8 cellular contexts compared by ENCODE assay signal in the genomic region with DNA sequence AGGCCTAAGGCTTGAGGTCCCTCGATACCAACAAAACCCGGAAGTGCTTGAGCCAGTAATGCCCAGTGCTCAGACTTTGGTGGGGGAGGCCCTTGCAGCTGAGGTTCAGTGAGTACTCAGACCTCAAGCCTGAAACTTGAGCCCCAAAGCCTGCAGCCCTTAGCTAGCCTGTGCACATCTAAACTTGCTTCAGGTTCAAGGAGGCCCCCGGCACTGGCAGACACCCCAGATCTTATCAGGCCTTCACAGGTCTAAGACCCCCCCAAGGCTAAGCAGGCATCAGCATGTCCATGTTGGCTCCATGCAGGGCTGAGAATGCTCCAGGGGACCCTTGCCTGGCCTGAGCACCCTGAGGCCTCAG. TPM values are rescaled to one million over a fixed set of nuclear protein-coding genes. Genes with fewer than 3 reads are reported as not detected.
DNase-seq lines count a peak whose midpoint lies in the region; ATAC-seq, FAIRE-seq and TF ChIP-seq lines count a peak whose summit lies in the region.

No MANE protein-coding gene starts in this region.

- peaks cover 32% of the 10 kb centered on the region in 2 donors for H3K4me1 Mint-ChIP-seq in effector memory CD8-positive, alpha-beta T cell (ENCODE audit: low read depth in 2 of 2)

- peaks cover 43% of the 10 kb centered on the region for H3K36me3 Mint-ChIP-seq in effector memory CD8-positive, alpha-beta T cell (ENCODE audit: insufficient read depth)

- peaks cover 10 to 23% (median 22%) of the 10 kb centered on the region in 3 donors for H3K4me1 ChIP-seq in pancreas

- no peaks in the 10 kb centered on the region for H3K9me3 ChIP-seq in pancreas

- H3K4me3 ChIP-seq in GM06990 (replicated peaks; ENCODE audit: low read depth, low read length) (peak overlapping the region; percentile 75), NB4 (ENCODE audit: low read depth, low read length) (no peak overlapping the region), pancreas (peak overlapping the region in 1 of 4 donors; percentile 96)

- DNase-seq in GM06990 (ENCODE audit: extremely low read depth, insufficient read length) (no peak), NB4 (ENCODE audit: low read depth) (peak; percentile 56), pancreas (peak in 1 of 6 donors; percentile 74), posterior vena cava (ENCODE audit: low spot score) (no peak)
- no peak for DNase-seq in effector memory CD8-positive, alpha-beta T cell
- no peak for DNase-seq in effector CD8-positive, alpha-beta T cell (lab: John Stamatoyannopoulos, UW)

- H3K4me3 Mint-ChIP-seq in effector memory CD8-positive, alpha-beta T cell, result peak overlapping the region; percentile 87 to 94

- FAIRE-seq in pancreas (lab: Jason Lieb, UNC), result no peak

- no peaks in the 10 kb centered on the region for H3K27me3 Mint-ChIP-seq in effector memory CD8-positive, alpha-beta T cell

- no peaks in the 10 kb centered on the region for H3K9me3 Mint-ChIP-seq in effector memory CD8-positive, alpha-beta T cell

- H3K27me3 ChIP-seq in GM06990 (replicated peaks; ENCODE audit: control insufficient read depth, insufficient read depth, low read length) (no peaks in the 10 kb centered on the region), pancreas (no peaks in the 10 kb centered on the region)

- TF ChIP-seq CTCF in GM06990 (IDR thresholded peaks at IDR 0.05; ENCODE audit: insufficient read depth, low read length, poor library complexity, severe bottlenecking) (no peak), NB4 (IDR thresholded peaks at IDR 0.05; ENCODE audit: low read depth, low read length) (no peak), pancreas (IDR thresholded peaks at IDR 0.05) (no peak)

- H3K27ac ChIP-seq in pancreas, result peak overlapping the region; percentile 46 to 80 (median 76)

- no peak for TF ChIP-seq POLR2A in NB4 (IDR thresholded peaks at IDR 0.05; ENCODE audit: extremely low read depth, insufficient read length)

- peak overlapping the region; percentile 76 to 90 for H3K27ac Mint-ChIP-seq in effector memory CD8-positive, alpha-beta T cell

- 43 to 46% methylated on average over 3 of the region's 3 CpGs for WGBS in pancreas, 2 donors

- no peak for ATAC-seq in effector memory CD8-positive, alpha-beta T cell (replicated peaks)
- no peak for ATAC-seq in pancreas
- ATAC-seq in HG02970 (IDR thresholded peaks at IDR 0.05; ENCODE audit: low FRiP score, unreplicated experiment), result no peak
- no peak for ATAC-seq in HG03442 (IDR thresholded peaks at IDR 0.05; ENCODE audit: unreplicated experiment)

- H3K36me3 ChIP-seq in GM06990 (ENCODE audit: control insufficient read depth, insufficient read depth, low read length) (peaks cover 32% of the 10 kb centered on the region), pancreas (peaks cover 0 to 25% (median 3%) of the 10 kb centered on the region in 3 donors)

- intact Hi-C loops in pancreas (cut with DNase I), result no loop called here
- intact Hi-C loops in posterior vena cava (cut with DNase I), result no loop called here

RNA-seq across cellular contexts. Expression of a gene that starts 1.0 kb away (rescaled TPM):
- total RNA-seq in pancreas (1 to 10 TPM; 1.8 to 7.3 (median 3.8) TPM), posterior vena cava (10 to 100 TPM in 1 of 2 donors, 1 to 10 TPM in 1; 9.8 to 14.3 TPM)
- 1 to 10 TPM; 7.3 to 8.3 TPM for polyA plus RNA-seq in pancreas

RNA-seq across cellular contexts. Expression of a gene that starts 23.6 kb away (rescaled TPM):
- total RNA-seq in pancreas (1 to 10 TPM in 2 of 6 donors, under 1 TPM in 3, not detected in 1; 0.13 to 1.5 (median 0.38) TPM), posterior vena cava (1 to 10 TPM; 1.0 to 2.0 TPM)
- under 1 TPM; 0.23 to 0.26 TPM for polyA plus RNA-seq in pancreas

RNA-seq across cellular contexts. Expression of a gene that starts 36.4 kb away (rescaled TPM):
- total RNA-seq in pancreas (10 to 100 TPM in 1 of 6 donors, 1 to 10 TPM in 5; 4.0 to 14.1 (median 7.4) TPM), posterior vena cava (10 to 100 TPM; 20.5 to 20.7 TPM)
- polyA plus RNA-seq in pancreas, result 10 to 100 TPM; 12.4 to 19.4 TPM

RNA-seq across cellular contexts. Expression of a gene that starts 43.7 kb away (rescaled TPM):
- total RNA-seq in pancreas (1 to 10 TPM in 4 of 6 donors, under 1 TPM in 2; 0.32 to 5.8 (median 1.5) TPM), posterior vena cava (1 to 10 TPM; 2.6 to 8.1 TPM)
- 1 to 10 TPM; 2.7 to 4.5 TPM for polyA plus RNA-seq in pancreas
